In the genomic region with DNA sequence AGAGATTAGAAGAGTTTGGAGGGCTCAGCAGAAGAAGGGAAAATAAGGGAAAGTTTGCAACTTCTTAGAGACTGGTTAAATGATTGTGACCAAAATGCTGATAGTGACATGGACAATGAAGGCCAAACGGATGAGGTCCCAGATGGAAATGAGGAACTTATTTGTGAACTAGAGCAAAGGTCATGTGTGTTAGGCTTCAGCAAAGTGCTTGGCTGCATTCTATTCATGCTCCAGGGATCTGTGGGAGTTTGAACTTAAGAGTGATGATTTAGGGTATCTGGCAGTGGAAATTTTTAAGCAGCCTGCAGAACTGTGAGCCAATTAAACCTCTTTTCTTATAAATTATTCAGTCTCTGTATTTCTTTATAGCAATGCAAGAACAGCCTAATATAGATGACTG, we compare ENCODE assay signal across 1 cellular context.
TF ChIP-seq lines count a peak whose summit lies in the region.

No MANE protein-coding gene starts in this region.

TF ChIP-seq in GM23338, 12 proteins besides CTCF, POLR2A, EP300 and RAD21 (continued from another document):
- TF ChIP-seq, protein P1, sequence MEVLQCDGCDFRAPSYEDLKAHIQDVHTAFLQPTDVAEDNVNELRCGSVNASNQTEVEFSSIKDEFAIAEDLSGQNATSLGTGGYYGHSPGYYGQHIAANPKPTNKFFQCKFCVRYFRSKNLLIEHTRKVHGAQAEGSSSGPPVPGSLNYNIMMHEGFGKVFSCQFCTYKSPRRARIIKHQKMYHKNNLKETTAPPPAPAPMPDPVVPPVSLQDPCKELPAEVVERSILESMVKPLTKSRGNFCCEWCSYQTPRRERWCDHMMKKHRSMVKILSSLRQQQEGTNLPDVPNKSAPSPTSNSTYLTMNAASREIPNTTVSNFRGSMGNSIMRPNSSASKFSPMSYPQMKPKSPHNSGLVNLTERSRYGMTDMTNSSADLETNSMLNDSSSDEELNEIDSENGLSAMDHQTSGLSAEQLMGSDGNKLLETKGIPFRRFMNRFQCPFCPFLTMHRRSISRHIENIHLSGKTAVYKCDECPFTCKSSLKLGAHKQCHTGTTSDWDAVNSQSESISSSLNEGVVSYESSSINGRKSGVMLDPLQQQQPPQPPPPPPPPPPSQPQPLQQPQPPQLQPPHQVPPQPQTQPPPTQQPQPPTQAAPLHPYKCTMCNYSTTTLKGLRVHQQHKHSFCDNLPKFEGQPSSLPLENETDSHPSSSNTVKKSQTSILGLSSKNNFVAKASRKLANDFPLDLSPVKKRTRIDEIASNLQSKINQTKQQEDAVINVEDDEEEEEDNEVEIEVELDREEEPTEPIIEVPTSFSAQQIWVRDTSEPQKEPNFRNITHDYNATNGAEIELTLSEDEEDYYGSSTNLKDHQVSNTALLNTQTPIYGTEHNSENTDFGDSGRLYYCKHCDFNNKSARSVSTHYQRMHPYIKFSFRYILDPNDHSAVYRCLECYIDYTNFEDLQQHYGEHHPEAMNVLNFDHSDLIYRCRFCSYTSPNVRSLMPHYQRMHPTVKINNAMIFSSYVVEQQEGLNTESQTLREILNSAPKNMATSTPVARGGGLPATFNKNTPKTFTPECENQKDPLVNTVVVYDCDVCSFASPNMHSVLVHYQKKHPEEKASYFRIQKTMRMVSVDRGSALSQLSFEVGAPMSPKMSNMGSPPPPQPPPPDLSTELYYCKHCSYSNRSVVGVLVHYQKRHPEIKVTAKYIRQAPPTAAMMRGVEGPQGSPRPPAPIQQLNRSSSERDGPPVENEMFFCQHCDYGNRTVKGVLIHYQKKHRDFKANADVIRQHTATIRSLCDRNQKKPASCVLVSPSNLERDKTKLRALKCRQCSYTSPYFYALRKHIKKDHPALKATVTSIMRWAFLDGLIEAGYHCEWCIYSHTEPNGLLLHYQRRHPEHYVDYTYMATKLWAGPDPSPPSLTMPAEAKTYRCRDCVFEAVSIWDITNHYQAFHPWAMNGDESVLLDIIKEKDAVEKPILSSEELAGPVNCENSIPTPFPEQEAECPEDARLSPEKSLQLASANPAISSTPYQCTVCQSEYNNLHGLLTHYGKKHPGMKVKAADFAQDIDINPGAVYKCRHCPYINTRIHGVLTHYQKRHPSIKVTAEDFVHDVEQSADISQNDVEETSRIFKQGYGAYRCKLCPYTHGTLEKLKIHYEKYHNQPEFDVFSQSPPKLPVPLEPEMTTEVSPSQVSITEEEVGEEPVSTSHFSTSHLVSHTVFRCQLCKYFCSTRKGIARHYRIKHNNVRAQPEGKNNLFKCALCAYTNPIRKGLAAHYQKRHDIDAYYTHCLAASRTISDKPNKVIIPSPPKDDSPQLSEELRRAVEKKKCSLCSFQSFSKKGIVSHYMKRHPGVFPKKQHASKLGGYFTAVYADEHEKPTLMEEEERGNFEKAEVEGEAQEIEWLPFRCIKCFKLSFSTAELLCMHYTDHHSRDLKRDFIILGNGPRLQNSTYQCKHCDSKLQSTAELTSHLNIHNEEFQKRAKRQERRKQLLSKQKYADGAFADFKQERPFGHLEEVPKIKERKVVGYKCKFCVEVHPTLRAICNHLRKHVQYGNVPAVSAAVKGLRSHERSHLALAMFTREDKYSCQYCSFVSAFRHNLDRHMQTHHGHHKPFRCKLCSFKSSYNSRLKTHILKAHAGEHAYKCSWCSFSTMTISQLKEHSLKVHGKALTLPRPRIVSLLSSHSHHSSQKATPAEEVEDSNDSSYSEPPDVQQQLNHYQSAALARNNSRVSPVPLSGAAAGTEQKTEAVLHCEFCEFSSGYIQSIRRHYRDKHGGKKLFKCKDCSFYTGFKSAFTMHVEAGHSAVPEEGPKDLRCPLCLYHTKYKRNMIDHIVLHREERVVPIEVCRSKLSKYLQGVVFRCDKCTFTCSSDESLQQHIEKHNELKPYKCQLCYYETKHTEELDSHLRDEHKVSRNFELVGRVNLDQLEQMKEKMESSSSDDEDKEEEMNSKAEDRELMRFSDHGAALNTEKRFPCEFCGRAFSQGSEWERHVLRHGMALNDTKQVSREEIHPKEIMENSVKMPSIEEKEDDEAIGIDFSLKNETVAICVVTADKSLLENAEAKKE (CRISPR knock-in tag; IDR thresholded peaks at IDR 0.05), result no peak
- TF ChIP-seq POLR2AphosphoS5 (IDR thresholded peaks at IDR 0.05; ENCODE audit: low read depth) (no peak), JUNB (IDR thresholded peaks at IDR 0.05; ENCODE audit: unreplicated experiment) (no peak), EZH2 (IDR thresholded peaks at IDR 0.05; ENCODE audit: low read depth, unreplicated experiment) (no peak), NANOG (IDR thresholded peaks at IDR 0.05; ENCODE audit: borderline replicate concordance) (no peak)
- TF ChIP-seq, protein P2, sequence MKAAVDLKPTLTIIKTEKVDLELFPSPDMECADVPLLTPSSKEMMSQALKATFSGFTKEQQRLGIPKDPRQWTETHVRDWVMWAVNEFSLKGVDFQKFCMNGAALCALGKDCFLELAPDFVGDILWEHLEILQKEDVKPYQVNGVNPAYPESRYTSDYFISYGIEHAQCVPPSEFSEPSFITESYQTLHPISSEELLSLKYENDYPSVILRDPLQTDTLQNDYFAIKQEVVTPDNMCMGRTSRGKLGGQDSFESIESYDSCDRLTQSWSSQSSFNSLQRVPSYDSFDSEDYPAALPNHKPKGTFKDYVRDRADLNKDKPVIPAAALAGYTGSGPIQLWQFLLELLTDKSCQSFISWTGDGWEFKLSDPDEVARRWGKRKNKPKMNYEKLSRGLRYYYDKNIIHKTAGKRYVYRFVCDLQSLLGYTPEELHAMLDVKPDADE (IDR thresholded peaks at IDR 0.05), result no peak
